21 cellular contexts compared by ENCODE assay signal in genomic region chr15:70171224-70171886, GRCh38.
"Had no signal": no experiment of that assay in that cellular context is flagged by ENCODE, and none has a peak within 500 bp of the region (broad histone marks: within the 10 kb centered on the region; RNA-seq: fewer than 3 reads in every experiment).

No MANE protein-coding gene starts in this region.

- H2AFZ ChIP-seq: parathyroid adenoma had no signal

- H3K36me3 Mint-ChIP-seq: activated naive CD4-positive, alpha-beta T cell treated with anti-CD3 and anti-CD28 coated beads, Interleukin-2, amount 10 ng/mL, durations not matched to agents 7 days and 5 days; brain; stimulated activated memory B cell treated with anti-CD40 and anti-IgM and Interleukin-4, amounts not matched to agents 10 μg/mL and 1 μg/mL and 100 μg/mL, for 72 hours had no signal

- H3K27me3 Mint-ChIP-seq: stimulated activated memory B cell treated with anti-CD40 and anti-IgM and Interleukin-4, amounts not matched to agents 10 μg/mL and 1 μg/mL and 100 μg/mL, for 72 hours had no signal

- H3K79me2 ChIP-seq: parathyroid adenoma had no signal

- DNase-seq: activated CD4-positive, alpha-beta T cell treated with anti-CD3 and anti-CD28 coated beads for 48 hours; activated CD8-positive, alpha-beta memory T cell treated with anti-CD3 and anti-CD28 coated beads for 24 hours; cerebellar nuclear complex; dorsolateral prefrontal cortex; esophagus squamous epithelium; foreskin keratinocyte; head of caudate nucleus; left ventricle myocardium inferior; mesenchymal stem cell; stimulated activated CD4-positive, alpha-beta T cell treated with anti-CD3 and anti-CD28 coated beads, Interleukin-1b, Interleukin-23, amount 100 ng/mL, for 48 hours had no signal

- H3K9me3 ChIP-seq: adrenal gland, esophagus squamous epithelium, left ventricle myocardium inferior, right atrium auricular region, tibial nerve had no signal

- H3K27me3 ChIP-seq: adrenal gland, esophagus squamous epithelium, right atrium auricular region, tibial nerve had no signal

- H3K36me3 ChIP-seq: adrenal gland, esophagus squamous epithelium, left ventricle myocardium inferior, right atrium auricular region, tibial nerve had no signal

- H3K4me1 ChIP-seq: foreskin keratinocyte, parathyroid adenoma had no signal

- H3K9me3 Mint-ChIP-seq: activated naive CD4-positive, alpha-beta T cell treated with anti-CD3 and anti-CD28 coated beads, Interleukin-2, amount 10 ng/mL, durations not matched to agents 7 days and 5 days; activated T-helper 2 cell treated with anti-CD3 and anti-CD28 coated beads, Interferon-gamma antibody, Interleukin-2, Interleukin-4, amounts not matched to agents 10 μg/mL and 5 μg/mL and 100 μg/mL, durations not matched to agents 14 hours and 24 hours and 36 hours; neural crest cell; stimulated activated memory B cell treated with anti-CD40 and anti-IgM and Interleukin-4, amounts not matched to agents 10 μg/mL and 1 μg/mL and 100 μg/mL, for 72 hours had no signal

- H3K4me1 Mint-ChIP-seq: activated naive CD4-positive, alpha-beta T cell treated with anti-CD3 and anti-CD28 coated beads, Interleukin-2, amount 10 ng/mL, durations not matched to agents 7 days and 5 days; stimulated activated memory B cell treated with anti-CD40 and anti-IgM and Interleukin-4, amounts not matched to agents 10 μg/mL and 1 μg/mL and 100 μg/mL, for 72 hours had no signal

- H3K27ac ChIP-seq: adrenal gland, dorsolateral prefrontal cortex, esophagus squamous epithelium, foreskin keratinocyte, left ventricle myocardium inferior, parathyroid adenoma, right atrium auricular region, tibial nerve had no signal

- H3K9ac ChIP-seq: parathyroid adenoma had no signal

- ATAC-seq: foreskin keratinocyte had no signal

- H3K4me3 ChIP-seq: adrenal gland, dorsolateral prefrontal cortex, esophagus squamous epithelium, left ventricle myocardium inferior, right atrium auricular region, tibial nerve had no signal

- FAIRE-seq: endometrium, islet of Langerhans had no signal

- H3K27ac Mint-ChIP-seq: activated naive CD4-positive, alpha-beta T cell treated with anti-CD3 and anti-CD28 coated beads, Interleukin-2, amount 10 ng/mL, durations not matched to agents 7 days and 5 days; activated T-helper 2 cell treated with anti-CD3 and anti-CD28 coated beads, Interferon-gamma antibody, Interleukin-2, Interleukin-4, amounts not matched to agents 10 μg/mL and 5 μg/mL and 100 μg/mL, durations not matched to agents 14 hours and 24 hours and 36 hours; stimulated activated memory B cell treated with anti-CD40 and anti-IgM and Interleukin-4, amounts not matched to agents 10 μg/mL and 1 μg/mL and 100 μg/mL, for 72 hours had no signal

- H3K4me3 Mint-ChIP-seq: activated naive CD4-positive, alpha-beta T cell treated with anti-CD3 and anti-CD28 coated beads, Interleukin-2, amount 10 ng/mL, durations not matched to agents 7 days and 5 days; brain; neural crest cell; stimulated activated memory B cell treated with anti-CD40 and anti-IgM and Interleukin-4, amounts not matched to agents 10 μg/mL and 1 μg/mL and 100 μg/mL, for 72 hours had no signal
